37 cellular contexts compared by ENCODE assay signal in the genomic region with DNA sequence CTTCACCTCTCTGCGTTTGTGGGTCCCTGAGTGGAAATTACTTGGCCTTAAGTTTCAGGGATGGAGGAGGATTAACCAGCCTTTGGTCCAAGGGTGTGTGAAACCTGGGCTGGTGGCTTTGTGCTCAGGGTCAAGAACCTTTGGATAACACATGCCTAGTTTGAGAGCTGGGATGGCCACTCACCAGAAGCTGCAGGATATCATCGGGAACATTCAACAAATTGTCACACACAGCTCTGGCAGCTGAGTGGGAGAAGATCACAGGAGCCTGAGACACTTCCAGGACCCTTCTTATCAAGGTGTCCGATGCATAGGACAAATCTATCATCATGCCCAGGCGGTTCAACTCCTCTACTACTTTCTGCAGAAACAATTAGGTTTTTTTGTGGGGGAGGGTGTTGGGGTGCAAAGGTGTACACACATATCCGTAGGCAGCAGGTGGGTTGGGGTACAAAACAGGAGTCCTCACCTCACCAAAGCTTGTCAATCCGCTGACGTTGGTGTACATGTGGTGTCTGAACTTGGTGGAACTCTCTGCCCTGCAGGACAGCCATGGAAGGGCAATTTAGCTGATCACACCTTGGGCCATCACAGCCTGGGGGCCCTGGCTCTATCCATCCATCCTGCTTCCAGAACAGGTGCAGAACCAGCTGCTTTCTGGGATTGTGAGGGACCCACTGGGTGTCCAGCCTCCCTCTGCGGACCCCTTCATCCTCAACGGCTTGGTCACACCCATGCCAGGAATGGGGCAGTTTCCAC. TPM values are rescaled to one million over a fixed set of nuclear protein-coding genes. Genes with fewer than 3 reads are reported as not detected.
"Had no signal": no experiment of that assay in that cellular context is flagged by ENCODE, and none has a peak within 500 bp of the region (broad histone marks: within the 10 kb centered on the region; RNA-seq: fewer than 3 reads in every experiment).

No MANE protein-coding gene starts in this region.

- H3K9me3 Mint-ChIP-seq: immature natural killer cell; memory B cell; natural killer cell; stimulated activated effector memory CD8-positive, alpha-beta T cell treated with anti-CD3 and anti-CD28 coated beads, Interleukin-12 subunit alpha, Interleukin-12 subunit beta, amount 100 ng/mL, for 72 hours had no signal

- ATAC-seq: foreskin keratinocyte, gastroesophageal sphincter, left colon, natural killer cell, sciatic nerve had no signal

- H3K9me3 ChIP-seq: esophagus muscularis mucosa, gastroesophageal sphincter, neutrophil, stomach, thyroid gland, vagina had no signal

- H3K27ac ChIP-seq: dorsolateral prefrontal cortex, esophagus muscularis mucosa, foreskin keratinocyte, gastroesophageal sphincter, neutrophil, parathyroid adenoma, stomach, thyroid gland, vagina had no signal

- H3K27me3 ChIP-seq: neutrophil, thyroid gland, vagina had no signal

- H3K9ac ChIP-seq: parathyroid adenoma had no signal

- H3K36me3 ChIP-seq: esophagus muscularis mucosa, gastroesophageal sphincter, stomach, thyroid gland, vagina had no signal

- H3K36me3 Mint-ChIP-seq: immature natural killer cell; memory B cell; natural killer cell; stimulated activated effector memory CD8-positive, alpha-beta T cell treated with anti-CD3 and anti-CD28 coated beads, Interleukin-12 subunit alpha, Interleukin-12 subunit beta, amount 100 ng/mL, for 72 hours had no signal

- H3K4me3 ChIP-seq: dorsolateral prefrontal cortex, esophagus muscularis mucosa, gastroesophageal sphincter, lung, smooth muscle cell, stomach, thyroid gland, vagina had no signal

- H3K27ac Mint-ChIP-seq: memory B cell; natural killer cell; progenitor cell of endocrine pancreas; stimulated activated effector memory CD8-positive, alpha-beta T cell treated with anti-CD3 and anti-CD28 coated beads, Interleukin-12 subunit alpha, Interleukin-12 subunit beta, amount 100 ng/mL, for 72 hours had no signal

- DNase-seq: dorsolateral prefrontal cortex; effector CD4-positive, alpha-beta T cell; foreskin keratinocyte; hypothalamus; immature natural killer cell; islet precursor cell; kidney glomerular epithelial cell; left colon; natural killer cell; stimulated activated CD4-positive, alpha-beta T cell treated with anti-CD3 and anti-CD28 coated beads, Interleukin-12 subunit alpha, Interleukin-12 subunit beta, amount 100 ng/mL, for 4 hours; stimulated activated CD4-positive, alpha-beta T cell treated with anti-CD3 and anti-CD28 coated beads, Interleukin-1b, Interleukin-23, amount 100 ng/mL, for 48 hours; stimulated activated CD4-positive, alpha-beta T cell treated with anti-CD3 and anti-CD28 coated beads, Interleukin-4, amount 100 ng/mL, for 24 hours; stimulated activated naive CD4-positive, alpha-beta T cell treated with Interleukin-2 at 50 U/mL for 16 hours; stomach; thyroid gland; trophoblast cell had no signal

- H3K4me1 ChIP-seq: foreskin keratinocyte, gastroesophageal sphincter, parathyroid adenoma, stomach, thyroid gland, vagina had no signal

- H3K4me3 Mint-ChIP-seq: immature natural killer cell; memory B cell; natural killer cell; stimulated activated effector memory CD8-positive, alpha-beta T cell treated with anti-CD3 and anti-CD28 coated beads, Interleukin-12 subunit alpha, Interleukin-12 subunit beta, amount 100 ng/mL, for 72 hours had no signal

- H3K27me3 Mint-ChIP-seq: memory B cell, progenitor cell of endocrine pancreas had no signal

- H3K4me1 Mint-ChIP-seq: immature natural killer cell, natural killer cell had no signal

RNA-seq across cellular contexts. Expression of gene DPEP3, which starts 2.7 kb away (rescaled TPM):
- total RNA-seq: endothelial cell of umbilical vein, epithelial cell of proximal tubule, fibroblast of lung, foreskin keratinocyte, progenitor cell of endocrine pancreas, sciatic nerve, smooth muscle cell, stomach, ureter, vagina had no signal
- polyA plus RNA-seq: fibroblast of lung, foreskin keratinocyte, neural cell, smooth muscle cell, stomach had no signal

RNA-seq across cellular contexts. Expression of gene DPEP2, which starts 21.6 kb away (rescaled TPM):
- total RNA-seq: epithelial cell of proximal tubule, fibroblast of lung, foreskin keratinocyte, progenitor cell of endocrine pancreas, smooth muscle cell had no signal
- polyA plus RNA-seq: fibroblast of lung, neural cell, smooth muscle cell had no signal

RNA-seq across cellular contexts. Expression of gene DPEP2NB, which starts 38.1 kb away (rescaled TPM):
- total RNA-seq: endothelial cell of umbilical vein, epithelial cell of proximal tubule, esophagus muscularis mucosa, fibroblast of lung, foreskin keratinocyte, gastroesophageal sphincter, left colon, liver, lung, mononuclear cell, natural killer cell, omental fat pad, progenitor cell of endocrine pancreas, sciatic nerve, smooth muscle cell, stomach, subcutaneous adipose tissue, temporal lobe, thyroid gland, ureter, vagina had no signal
- polyA plus RNA-seq: endothelial cell of umbilical vein, fibroblast of lung, foreskin keratinocyte, immature natural killer cell, liver, lung, neural cell, smooth muscle cell, stomach had no signal
